ENCODE assay signal across 1 cellular context in genomic region chr13:51804295-51805172, GRCh38.
TF ChIP-seq lines count a peak whose summit lies in the region.

No MANE protein-coding gene starts in this region.

TF ChIP-seq in K562, 482 proteins besides CTCF, POLR2A, EP300 and RAD21 (continued from another document and continues in another):
- TF ChIP-seq ZNF407 (IDR thresholded peaks at IDR 0.05; ENCODE audit: low read depth) (no peak), CEBPB (tag; IDR thresholded peaks at IDR 0.05) (0 out of 2 replicates have a peak, but pooled peaks have one; percentile 23), TAF9B (IDR thresholded peaks at IDR 0.05; ENCODE audit: partially characterized antibody) (no peak), ZBTB11 (CRISPR knock-in tag; IDR thresholded peaks at IDR 0.05) (no peak), TAL1 (IDR thresholded peaks at IDR 0.05) (no peak), PYGO2 (tag; IDR thresholded peaks at IDR 0.05) (no peak), JUN (IDR thresholded peaks at IDR 0.05; ENCODE audit: borderline replicate concordance, low read depth, low read length) (no peak), JUN (CRISPR knock-in tag; IDR thresholded peaks at IDR 0.05; ENCODE audit: borderline replicate concordance) (no peak), HMG20A (CRISPR knock-in tag; conservative IDR thresholded peaks at IDR 0.05) (no peak), MBD2 (IDR thresholded peaks at IDR 0.05; ENCODE audit: borderline replicate concordance, low read depth) (no peak), TEAD1 (CRISPR knock-in tag; IDR thresholded peaks at IDR 0.05) (no peak), BRF2 (IDR thresholded peaks at IDR 0.05; ENCODE audit: borderline replicate concordance, insufficient read depth, insufficient read length) (no peak), ETV5 (CRISPR knock-in tag; IDR thresholded peaks at IDR 0.05; ENCODE audit: low read depth) (no peak), FOS (IDR thresholded peaks at IDR 0.05; ENCODE audit: extremely low read depth, insufficient read length) (no peak), SMAD4 (CRISPR knock-in tag; conservative IDR thresholded peaks at IDR 0.05) (no peak), DNMT1 (IDR thresholded peaks at IDR 0.05) (no peak), CAMTA2 (CRISPR knock-in tag; conservative IDR thresholded peaks at IDR 0.05) (no peak), ZFX (CRISPR knock-in tag; IDR thresholded peaks at IDR 0.05) (0 out of 2 replicates have a peak, but pooled peaks have one; percentile 83), NCOA4 (IDR thresholded peaks at IDR 0.05; ENCODE audit: partially characterized antibody) (no peak), U2AF1 (optimal IDR thresholded peaks at IDR 0.05; ENCODE audit: low read depth, low read length) (no peak), SMAD1 (IDR thresholded peaks at IDR 0.05; ENCODE audit: low read depth, low read length, partially characterized antibody) (no peak), YY1 (IDR thresholded peaks at IDR 0.05; ENCODE audit: borderline replicate concordance in 1 of 3, control insufficient read depth in 1 of 3, extremely low read depth in 1 of 3, insufficient read depth in 3 of 3, insufficient read length in 1 of 3, insufficient replicate concordance in 2 of 3, low read depth in 1 of 3, low read length in 2 of 3) (peak in 1 of 3 experiments; percentile 25), JUND (IDR thresholded peaks at IDR 0.05; ENCODE audit: borderline replicate concordance, low read depth, low read length) (no peak), JUND (tag; IDR thresholded peaks at IDR 0.05; ENCODE audit: borderline replicate concordance, low read depth, low read length) (no peak), POLR2AphosphoS5 (IDR thresholded peaks at IDR 0.05; ENCODE audit: control insufficient read depth, insufficient read depth, low read depth, low read length) (0 out of 2 replicates have a peak, but pooled peaks have one; percentile 2), GTF2A2 (tag; IDR thresholded peaks at IDR 0.05) (no peak), TGIF2 (CRISPR knock-in tag; IDR thresholded peaks at IDR 0.05) (no peak), ARID4B (CRISPR knock-in tag; IDR thresholded peaks at IDR 0.05) (no peak), ZNF512 (tag; IDR thresholded peaks at IDR 0.05) (no peak), COPS2 (conservative IDR thresholded peaks at IDR 0.05) (no peak)
